15 cellular contexts compared by ENCODE assay signal in the genomic region with DNA sequence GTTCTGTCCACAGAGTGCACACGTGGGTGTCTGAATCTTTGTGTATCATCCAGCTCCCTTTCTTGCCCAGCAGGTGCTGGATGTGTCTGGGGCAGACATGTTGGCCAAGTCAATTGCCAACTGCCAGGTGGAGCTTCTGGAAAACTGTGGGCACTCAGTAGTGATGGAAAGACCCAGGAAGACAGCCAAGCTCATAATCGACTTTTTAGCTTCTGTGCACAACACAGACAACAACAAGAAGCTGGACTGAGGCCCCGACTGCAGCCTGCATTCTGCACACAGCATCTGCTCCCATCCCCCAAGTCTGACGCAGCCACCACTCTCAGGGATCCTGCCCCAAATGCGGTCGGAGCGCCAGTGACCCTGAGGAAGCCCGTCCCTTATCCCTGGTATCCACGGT.
"Had no signal": no experiment of that assay in that cellular context is flagged by ENCODE, and none has a peak within 500 bp of the region (broad histone marks: within the 10 kb centered on the region; RNA-seq: fewer than 3 reads in every experiment).

No MANE protein-coding gene starts in this region.

- H3K27ac ChIP-seq: tibial artery, vagina had no signal

- H3K27me3 Mint-ChIP-seq: activated naive CD8-positive, alpha-beta T cell treated with anti-CD3 and anti-CD28 coated beads for 36 hours had no signal

- H3K4me3 Mint-ChIP-seq: activated naive CD8-positive, alpha-beta T cell treated with anti-CD3 and anti-CD28 coated beads for 36 hours; central memory CD8-positive, alpha-beta T cell; nephron; stimulated activated naive CD8-positive, alpha-beta T cell treated with anti-CD3 and anti-CD28 coated beads, Interleukin-15, amount 100 ng/mL, for 72 hours; T-helper 2 cell treated with Interferon-gamma antibody and Interleukin-4, amounts not matched to agents 5 μg/mL and 100 μg/mL, for 36 hours had no signal

- ATAC-seq: stimulated activated naive CD8-positive, alpha-beta T cell treated with anti-CD3 and anti-CD28 coated beads, Interleukin-15, amount 100 ng/mL, for 72 hours had no signal

- H3K36me3 ChIP-seq: vagina had no signal

- H3K27me3 ChIP-seq: vagina had no signal

- H3K4me3 ChIP-seq: tibial artery, vagina had no signal

- H3K9me3 ChIP-seq: tibial artery, vagina had no signal

- H3K4me1 Mint-ChIP-seq: activated naive CD8-positive, alpha-beta T cell treated with anti-CD3 and anti-CD28 coated beads for 36 hours; central memory CD8-positive, alpha-beta T cell; nephron; stimulated activated naive CD8-positive, alpha-beta T cell treated with anti-CD3 and anti-CD28 coated beads, Interleukin-15, amount 100 ng/mL, for 72 hours had no signal

- DNase-seq: activated CD4-positive, alpha-beta T cell treated with anti-CD3 and anti-CD28 coated beads, Interleukin-2, amount 50 U/mL, for 48 hours; activated CD4-positive, CD25-positive, alpha-beta regulatory T cell treated with anti-CD3 and anti-CD28 coated beads, Interleukin-2, amount 50 U/mL, for 72 hours; activated gamma-delta T cell treated with Interleukin-2 at 50 U/mL for 16 hours; activated naive CD8-positive, alpha-beta T cell treated with anti-CD3 and anti-CD28 coated beads for 36 hours; activated T-cell treated with anti-CD3 and anti-CD28 coated beads, Interleukin-2, amount 50 U/mL, for 48 hours; mammary epithelial cell; retina; stimulated activated CD4-positive, alpha-beta T cell treated with anti-CD3 and anti-CD28 coated beads, Interleukin-15, amount 100 ng/mL, for 24 hours; stimulated activated CD4-positive, alpha-beta T cell treated with anti-CD3 and anti-CD28 coated beads, Interleukin-4, amount 100 ng/mL, for 24 hours; stimulated activated naive CD8-positive, alpha-beta T cell treated with anti-CD3 and anti-CD28 coated beads, Interleukin-15, amount 100 ng/mL, for 72 hours; tibial artery had no signal

- H3K9me3 Mint-ChIP-seq: central memory CD8-positive, alpha-beta T cell; stimulated activated naive CD8-positive, alpha-beta T cell treated with anti-CD3 and anti-CD28 coated beads, Interleukin-15, amount 100 ng/mL, for 72 hours; T-helper 2 cell treated with Interferon-gamma antibody and Interleukin-4, amounts not matched to agents 5 μg/mL and 100 μg/mL, for 36 hours had no signal

- H3K27ac Mint-ChIP-seq: stimulated activated naive CD8-positive, alpha-beta T cell treated with anti-CD3 and anti-CD28 coated beads, Interleukin-15, amount 100 ng/mL, for 72 hours; T-helper 2 cell treated with Interferon-gamma antibody and Interleukin-4, amounts not matched to agents 5 μg/mL and 100 μg/mL, for 36 hours had no signal
